In the genomic region with DNA sequence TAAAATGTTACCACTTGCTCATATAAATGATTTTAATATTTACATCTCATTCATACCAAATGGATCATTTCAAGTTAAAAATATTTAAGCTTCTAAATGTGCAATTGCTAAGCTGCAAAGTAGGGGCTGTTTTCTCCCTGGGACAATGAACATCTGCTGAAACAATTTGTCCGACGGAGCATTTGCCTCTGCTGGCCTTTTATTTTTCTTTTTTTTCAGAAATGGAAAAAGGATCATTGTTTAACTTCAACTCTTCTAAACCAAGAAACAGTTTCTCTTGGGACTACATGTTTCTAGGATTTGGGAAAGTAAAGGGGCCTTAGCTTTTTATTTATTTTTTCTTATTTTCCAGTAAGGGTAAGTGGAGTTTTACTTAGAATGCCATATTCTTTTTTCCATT, we compare ENCODE assay signal across 26 cellular contexts. TPM values are rescaled to one million over a fixed set of nuclear protein-coding genes. Genes with fewer than 3 reads are reported as not detected.
DNase-seq lines count a peak whose midpoint lies in the region; FAIRE-seq and TF ChIP-seq lines count a peak whose summit lies in the region.
"Had no signal": no experiment of that assay in that cellular context is flagged by ENCODE, and none has a peak within 500 bp of the region (broad histone marks: within the 10 kb centered on the region; RNA-seq: fewer than 3 reads in every experiment).

No MANE protein-coding gene starts in this region.

- no peak overlapping the region for H3K4me3 Mint-ChIP-seq in CD14-positive monocyte
- H3K4me3 Mint-ChIP-seq: CD8-positive, alpha-beta memory T cell; HFFc6 had no signal

- peak overlapping the region in 43 of 59 donors; percentile 1 to 91 (median 40) for H3K27ac ChIP-seq in dorsolateral prefrontal cortex
- peak overlapping the region; percentile 18 for H3K27ac ChIP-seq in muscle layer of duodenum (ENCODE audit: low read length)
- H3K27ac ChIP-seq: SJCRH30 had no signal

- peak overlapping the region in 6 of 7 donors; percentile 37 to 91 (median 64) for H3K27ac Mint-ChIP-seq in CD14-positive monocyte
- H3K27ac Mint-ChIP-seq: CD8-positive, alpha-beta memory T cell; HFFc6 had no signal

- no peaks in the 10 kb centered on the region for H3K27me3 Mint-ChIP-seq in CD14-positive monocyte (ENCODE audit: low read depth in 3 of 3)

- no peaks in the 10 kb centered on the region for H3K27me3 ChIP-seq in dorsolateral prefrontal cortex
- no peaks in the 10 kb centered on the region for H3K27me3 ChIP-seq in muscle layer of duodenum (ENCODE audit: low read depth, low read length)
- H3K27me3 ChIP-seq: SJCRH30 had no signal

- no peaks in the 10 kb centered on the region for H3K9me3 ChIP-seq in muscle layer of duodenum (ENCODE audit: control insufficient read depth in 1 of 2, low read length in 2 of 2)
- H3K9me3 ChIP-seq: SJCRH30 had no signal

- peaks cover 4 to 20% of the 10 kb centered on the region in 2 donors for H3K4me1 ChIP-seq in muscle layer of duodenum (ENCODE audit: control insufficient read depth in 1 of 2, insufficient read depth in 2 of 2, low read length in 2 of 2)
- H3K4me1 ChIP-seq: SJCRH30 had no signal

- FAIRE-seq in HTR-8/SVneo (lab: Jason Lieb, UNC): no peak
- FAIRE-seq: D721Med, HepG2, K562, RCC 7860 had no signal

- H3K4me3 ChIP-seq in dorsolateral prefrontal cortex (peak overlapping the region in 2 of 59 donors; percentile 1 to 20), muscle layer of duodenum (ENCODE audit: low read depth in 1 of 2, low read length in 2 of 2) (no peak overlapping the region)
- H3K4me3 ChIP-seq: K562, SJCRH30 had no signal

- H3K36me3 ChIP-seq in muscle layer of duodenum (ENCODE audit: control insufficient read depth in 1 of 2, insufficient read depth in 2 of 2, low read length in 2 of 2): no peaks in the 10 kb centered on the region
- H3K36me3 ChIP-seq: SJCRH30 had no signal

- H3K9me3 Mint-ChIP-seq in CD14-positive monocyte: peaks cover 0 to 3% (median 0%) of the 10 kb centered on the region in 7 donors
- H3K9me3 Mint-ChIP-seq: CD8-positive, alpha-beta memory T cell; HFFc6 had no signal

- no peak for DNase-seq in CD14-positive monocyte (ENCODE audit: low spot score)
- no peak for DNase-seq in dorsolateral prefrontal cortex
- peak; percentile 46 for DNase-seq in pons (ENCODE audit: low spot score)
- no peak for DNase-seq in NCI-H82 treated with DMSO at 0.1 percent for 48 hours (lab: John Stamatoyannopoulos, UW; ENCODE audit: unreplicated experiment)
- no peak for DNase-seq in GF-D8 (lab: John Stamatoyannopoulos, UW)
- DNase-seq in NCI-H345 treated with DMSO at 0.1 percent for 48 hours (lab: John Stamatoyannopoulos, UW; ENCODE audit: unreplicated experiment): no peak
- no peak for DNase-seq in HTR-8/SVneo (ENCODE audit: insufficient read length, low spot score)
- DNase-seq: AML-193; C1 segment of cervical spinal cord; CD8-positive, alpha-beta memory T cell; DMS53; GDM1; HFFc6; MM.1S; NCI-H1048; NCI-H1417 treated with DMSO at 0.1 percent for 48 hours; NCI-H187 treated with DMSO at 0.1 percent for 48 hours; NCI-H2227 treated with DMSO at 0.1 percent for 48 hours; NCI-H524; NCI-H774; SJCRH30 had no signal

- peaks cover 50% of the 10 kb centered on the region for H3K4me1 Mint-ChIP-seq in CD14-positive monocyte
- H3K4me1 Mint-ChIP-seq: CD8-positive, alpha-beta memory T cell had no signal

- H3K36me3 Mint-ChIP-seq in CD14-positive monocyte: no peaks in the 10 kb centered on the region
- H3K36me3 Mint-ChIP-seq: CD8-positive, alpha-beta memory T cell had no signal

- TF ChIP-seq CTCF in CD14-positive monocyte (IDR thresholded peaks at IDR 0.05) (no peak), dorsolateral prefrontal cortex (IDR thresholded peaks at IDR 0.05 in 54 of 56, conservative IDR thresholded peaks at IDR 0.05 in 2 of 56; ENCODE audit: low read depth in 1 of 56, partially characterized antibody in 56 of 56) (peak in 2 of 56 donors; percentile 11 to 17)

- intact Hi-C loops in CD14-positive monocyte (cut with micrococcal nuclease): loop anchor here in 1 of 2 donors (10.0 kb wide), 1 partner anchor 47 kb away; a partner anchor contains a TSS
- intact Hi-C loops in dorsolateral prefrontal cortex (cut with DNase I): loop anchor here in 1 of 2 donors (5.0 kb wide), 1 partner anchor 45 kb away; a partner anchor contains a TSS

RNA-seq across cellular contexts. Expression of a gene that starts 43.8 kb away (rescaled TPM):
- polyA plus RNA-seq in CD14-positive monocyte: 10 to 100 TPM; 17.9 to 23.0 TPM
- 100 to 1,000 TPM; 109 to 304 (median 180) TPM for total RNA-seq in dorsolateral prefrontal cortex
